In the genomic region with DNA sequence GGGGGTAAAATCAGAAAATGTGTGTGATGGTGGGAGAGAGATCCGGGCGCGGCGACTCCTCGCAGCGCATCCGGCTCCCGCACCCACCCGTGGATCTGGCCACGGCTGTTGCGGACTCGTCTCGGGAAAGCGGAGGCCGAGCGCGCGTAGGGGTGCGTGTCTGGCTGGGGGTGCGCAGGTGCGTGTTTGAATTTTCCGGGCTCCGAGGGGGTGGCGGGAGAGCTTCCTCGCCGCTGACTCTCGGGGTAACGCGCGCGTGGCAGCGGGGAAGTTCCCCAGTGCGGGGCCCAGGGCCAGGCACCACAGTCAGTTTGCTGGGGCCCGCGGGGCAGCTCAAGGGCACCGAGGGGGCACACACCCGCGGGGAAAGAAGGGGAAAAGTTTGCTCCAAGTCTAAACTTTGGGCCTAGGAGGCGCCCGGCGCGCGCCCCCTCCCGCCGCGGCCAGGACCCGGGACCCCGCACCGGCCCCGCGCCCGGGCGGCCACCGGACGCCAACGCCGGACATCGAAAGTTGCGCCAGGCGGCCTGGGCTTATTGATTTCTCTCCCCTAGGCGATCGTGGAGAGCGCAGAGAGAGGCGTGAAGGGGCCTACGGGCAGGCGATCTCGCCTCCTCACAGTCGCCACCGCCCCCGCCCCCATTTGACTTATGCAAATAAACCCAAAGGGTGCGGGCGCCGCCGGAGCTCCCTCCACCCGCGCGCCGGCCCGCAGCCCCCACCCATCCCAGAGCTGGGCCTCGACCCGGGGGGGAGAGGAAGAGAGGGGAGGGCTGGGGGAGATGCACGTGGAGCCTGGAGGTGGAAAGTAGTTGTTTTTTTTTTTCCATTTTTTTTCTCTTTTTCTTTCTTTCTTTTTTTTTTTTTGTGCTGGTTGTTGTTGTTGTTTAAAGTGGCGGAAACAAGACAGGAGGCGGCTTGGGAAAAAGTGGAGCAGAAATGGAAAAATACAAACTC, we compare ENCODE assay signal across 8 cellular contexts. TPM values are rescaled to one million over a fixed set of nuclear protein-coding genes. Genes with fewer than 3 reads are reported as not detected.
DNase-seq lines count a peak whose midpoint lies in the region; ATAC-seq and TF ChIP-seq lines count a peak whose summit lies in the region.

No MANE protein-coding gene starts in this region.

- intact Hi-C loops in HCT116 (cut with micrococcal nuclease): loop anchor here (10.0 kb wide), 1 partner anchor 508 kb away; no protein-coding TSS in a partner anchor
- intact Hi-C loops in heart left ventricle (cut with DNase I): loop anchor here (2.0 to 10.0 kb wide), 26 partner anchors 41 to 868 kb away; no protein-coding TSS in a partner anchor
- intact Hi-C loops in upper lobe of right lung (cut with DNase I): loop anchor here (10.0 kb wide), 1 partner anchor 528 kb away; no protein-coding TSS in a partner anchor

- no TSS peak for BruUV-seq in HCT116 (replicated peaks; lab: Mats Ljungman, UMichigan)

- H3K27ac ChIP-seq in HCT116 (ENCODE audit: low read depth, low read length) (peak overlapping the region; percentile 48; the same call in 1 of the 2 replicates), heart left ventricle (peak overlapping the region; percentile 92 to 99 (median 98)), parathyroid adenoma (peak overlapping the region; percentile 77), upper lobe of right lung (peak overlapping the region; percentile 96)

- no peaks in the 10 kb centered on the region for H3K36me3 Mint-ChIP-seq in activated naive CD4-positive, alpha-beta T cell treated with anti-CD3 and anti-CD28 coated beads, Interleukin-2, amount 50 U/mL, for 24 hours

- POLR2A ChIA-PET in BJ (lab: Charles Lee) (interaction anchor here (0.7 kb wide), 1 partner anchor 444 kb away, joined by 4 read pairs; no protein-coding TSS in a partner anchor), HCT116 (lab: Charles Lee) (no interaction called here)

- ATAC-seq in HCT116 (peak; percentile 37), heart left ventricle (peak; percentile 52 to 67 (median 62)), upper lobe of right lung (peak; percentile 58), HG02973 (IDR thresholded peaks at IDR 0.05; ENCODE audit: unreplicated experiment) (no peak)

- CTCF ChIA-PET in BJ (lab: Yijun Ruan, JAX) (interaction anchor here (0.6 to 1.3 kb wide), 7 partner anchors 18 to 561 kb away, joined by 3 read pairs; no protein-coding TSS in a partner anchor), HCT116 (lab: Charles Lee) (no interaction called here)

- H3K36me3 ChIP-seq in BJ (ENCODE audit: control insufficient read depth, insufficient read depth, low read length) (no peaks in the 10 kb centered on the region), HCT116 (ENCODE audit: control insufficient read depth in 1 of 2, insufficient read depth in 2 of 2, low read length in 2 of 2) (no peaks in the 10 kb centered on the region; a peak in 1 of 4 replicates), heart left ventricle (no peaks in the 10 kb centered on the region), parathyroid adenoma (ENCODE audit: control insufficient read depth, insufficient read depth, low read length) (no peaks in the 10 kb centered on the region), upper lobe of right lung (no peaks in the 10 kb centered on the region)

- H3K4me3 ChIP-seq in BJ (ENCODE audit: low read depth, low read length) (peak overlapping the region; percentile 79), HCT116 (replicated peaks in 1 of 2; ENCODE audit: low read depth in 1 of 2, low read length in 2 of 2) (peak overlapping the region; percentile 52 to 62), heart left ventricle (peak overlapping the region; percentile 65 to 95 (median 82)), parathyroid adenoma (ENCODE audit: low read depth, low read length) (peak overlapping the region; percentile 82), upper lobe of right lung (peak overlapping the region; percentile 88)

- H3K27me3 Mint-ChIP-seq in activated naive CD4-positive, alpha-beta T cell treated with anti-CD3 and anti-CD28 coated beads, Interleukin-2, amount 50 U/mL, for 24 hours: no peaks in the 10 kb centered on the region

- H3K4me2 ChIP-seq in HCT116 (ENCODE audit: low read length): peak overlapping the region; percentile 79
- H3K4me2 ChIP-seq in parathyroid adenoma (ENCODE audit: low read length): peak overlapping the region; percentile 98

- H3K27me3 ChIP-seq in BJ (ENCODE audit: control insufficient read depth, insufficient read depth, low read length) (no peaks in the 10 kb centered on the region), HCT116 (ENCODE audit: insufficient read depth, low read length) (no peaks in the 10 kb centered on the region), heart left ventricle (no peaks in the 10 kb centered on the region), parathyroid adenoma (ENCODE audit: control insufficient read depth, insufficient read depth, low read length) (no peaks in the 10 kb centered on the region), upper lobe of right lung (no peaks in the 10 kb centered on the region)

- H3K4me3 Mint-ChIP-seq in activated naive CD4-positive, alpha-beta T cell treated with anti-CD3 and anti-CD28 coated beads, Interleukin-2, amount 50 U/mL, for 24 hours: peak overlapping the region; percentile 96

- H4K20me1 ChIP-seq in HCT116 (ENCODE audit: insufficient read depth): no peaks in the 10 kb centered on the region

- RAD21 ChIA-PET in HCT116 (lab: Charles Lee; ENCODE audit: low non-redundant PET in 1 of 2, low total read pairs in 2 of 2, uncharacterized antibody in 2 of 2, unreplicated experiment in 2 of 2): interaction anchor here in 1 of 2 experiments (0.7 kb wide), 1 partner anchor 571 kb away, joined by 3 read pairs; no protein-coding TSS in a partner anchor

- H3K4me1 Mint-ChIP-seq in activated naive CD4-positive, alpha-beta T cell treated with anti-CD3 and anti-CD28 coated beads, Interleukin-2, amount 50 U/mL, for 24 hours: peaks cover 55% of the 10 kb centered on the region

- H3K9me3 Mint-ChIP-seq in activated naive CD4-positive, alpha-beta T cell treated with anti-CD3 and anti-CD28 coated beads, Interleukin-2, amount 50 U/mL, for 24 hours: no peaks in the 10 kb centered on the region

- WGBS in heart left ventricle, 4 donors: 0 to 1% (median 0%) methylated on average over 55 to 84 of the region's 84 CpGs

- no peaks in the 10 kb centered on the region for H3K79me2 ChIP-seq in HCT116 (ENCODE audit: insufficient read depth, low read length)
- no peaks in the 10 kb centered on the region for H3K79me2 ChIP-seq in parathyroid adenoma

- TF ChIP-seq CTCF in BJ (IDR thresholded peaks at IDR 0.05; ENCODE audit: insufficient read depth, low read depth, low read length) (no peak), HCT116 (IDR thresholded peaks at IDR 0.05 in 2 of 3, conservative IDR thresholded peaks at IDR 0.05 in 1 of 3; ENCODE audit: borderline replicate concordance in 1 of 3, insufficient read depth in 1 of 3, low read depth in 2 of 3, low read length in 2 of 3) (no peak), heart left ventricle (IDR thresholded peaks at IDR 0.05) (peak in 1 of 12 donors; percentile 8), parathyroid adenoma (IDR thresholded peaks at IDR 0.05) (no peak), upper lobe of right lung (IDR thresholded peaks at IDR 0.05) (no peak)

- TF ChIP-seq POLR2A in HCT116 (IDR thresholded peaks at IDR 0.05; ENCODE audit: borderline replicate concordance, extremely low read depth, insufficient read depth, insufficient read length): no peak
- peak; percentile 68 for TF ChIP-seq POLR2A in Raji (IDR thresholded peaks at IDR 0.05; ENCODE audit: insufficient read depth, low read depth, low read length)
- TF ChIP-seq POLR2A in heart left ventricle (IDR thresholded peaks at IDR 0.05): peak in 1 of 2 donors; percentile 6

- DNase-seq in BJ (ENCODE audit: low read depth) (no peak), HCT116 (ENCODE audit: low read depth, low spot score) (no peak), heart left ventricle (peak; percentile 84 to 91 (median 85)), upper lobe of right lung (peak; percentile 92)

- H3K4me1 ChIP-seq in HCT116 (ENCODE audit: control insufficient read depth in 1 of 2, insufficient read depth in 2 of 2, low read length in 2 of 2) (peaks cover 0 to 6% of the 10 kb centered on the region in 2 experiments; a peak in 1 of 4 replicates), heart left ventricle (peaks cover 0 to 56% (median 29%) of the 10 kb centered on the region in 12 donors), parathyroid adenoma (peaks cover 3% of the 10 kb centered on the region), upper lobe of right lung (peaks cover 31% of the 10 kb centered on the region)

- no peaks in the 10 kb centered on the region for H3K9me3 ChIP-seq in HCT116 (ENCODE audit: control insufficient read depth in 1 of 2, insufficient read depth in 1 of 2, low read depth in 1 of 2, low read length in 2 of 2)
- no peaks in the 10 kb centered on the region for H3K9me3 ChIP-seq in heart left ventricle
- no peaks in the 10 kb centered on the region for H3K9me3 ChIP-seq in parathyroid adenoma (ENCODE audit: control insufficient read depth, low read length)
- no peaks in the 10 kb centered on the region for H3K9me3 ChIP-seq in upper lobe of right lung

- peak overlapping the region; percentile 99 for H3K27ac Mint-ChIP-seq in activated naive CD4-positive, alpha-beta T cell treated with anti-CD3 and anti-CD28 coated beads, Interleukin-2, amount 50 U/mL, for 24 hours

- no peak for TF ChIP-seq RAD21 in HCT116 (IDR thresholded peaks at IDR 0.05; ENCODE audit: low read depth)

- H2AFZ ChIP-seq in HCT116 (ENCODE audit: low read depth, low read length, poor library complexity, severe bottlenecking) (no peak overlapping the region), parathyroid adenoma (peak overlapping the region; percentile 79)

- H3K9me2 ChIP-seq in HCT116 (ENCODE audit: insufficient read depth): no peaks in the 10 kb centered on the region

- peak overlapping the region; percentile 58 for H3K9ac ChIP-seq in HCT116 (ENCODE audit: low read length)
- peak overlapping the region; percentile 49 for H3K9ac ChIP-seq in parathyroid adenoma

TF ChIP-seq in HCT116, 20 proteins besides CTCF, POLR2A, EP300 and RAD21 (continues in another document):
- TF ChIP-seq EGR1 (IDR thresholded peaks at IDR 0.05; ENCODE audit: low read depth): no peak
- TF ChIP-seq MAX (IDR thresholded peaks at IDR 0.05): no peak
- no peak for TF ChIP-seq CEBPB (IDR thresholded peaks at IDR 0.05; ENCODE audit: low read depth)
- TF ChIP-seq SIN3A (IDR thresholded peaks at IDR 0.05; ENCODE audit: low read depth): no peak
- no peak for TF ChIP-seq JUND (IDR thresholded peaks at IDR 0.05)
- no peak for TF ChIP-seq ELF1 (IDR thresholded peaks at IDR 0.05; ENCODE audit: borderline replicate concordance, low read depth)

RNA-seq across cellular contexts. Expression of gene FOXP1, which starts 0.6 kb away (rescaled TPM):
- polyA plus RNA-seq in BJ (2011; rRNA removed): 32.3 and 37.0 TPM in 2 replicates
- 101 and 120 TPM in 2 replicates for polyA minus RNA-seq in BJ (2011; rRNA and poly(A)+ RNA removed)
- total RNA-seq in HCT116 (2021; ENCODE audit: unreplicated experiment): 11.4 TPM
- 4.2 and 5.4 TPM in 2 replicates for polyA plus RNA-seq in HCT116 (2012)
- 10 to 100 TPM; 33.0 to 67.8 (median 44.5) TPM for total RNA-seq in heart left ventricle
- 10 to 100 TPM; 14.9 to 15.1 TPM for polyA plus RNA-seq in heart left ventricle
- 140 TPM for total RNA-seq in upper lobe of right lung

Comparison
In these comparisons a context has a peak if more than half of its experiments do, and no peak if none do; other contexts are left out.
1. DNase-seq: peak in heart left ventricle (5 of 5) and upper lobe of right lung (single experiment); none in BJ (single experiment) and HCT116 (single experiment).
2. Peak in every context shown above with its lines, with median percentiles within 50 percentile points of each other: H3K4me3 ChIP-seq and H3K27ac ChIP-seq.